Comparison of ENCODE assay signal across 2 cellular contexts in genomic region chr11:26228778-26229177, GRCh38.
TF ChIP-seq lines count a peak whose summit lies in the region.

No MANE protein-coding gene starts in this region.

TF ChIP-seq in GM23338, 12 proteins besides CTCF, POLR2A, EP300 and RAD21 (continued from another document):
- TF ChIP-seq ZNF462 (CRISPR knock-in tag; IDR thresholded peaks at IDR 0.05) = no peak

TF ChIP-seq in SK-N-SH treated with all-trans-retinoic acid at 6 μM for 48 hours, 23 proteins besides CTCF, POLR2A, EP300 and RAD21 (continued from another document):
- TF ChIP-seq TSHZ2 (CRISPR knock-in tag; IDR thresholded peaks at IDR 0.05) = no peak
- no peak for TF ChIP-seq ZNF70 (CRISPR knock-in tag; IDR thresholded peaks at IDR 0.05)
- no peak for TF ChIP-seq ZC3H10 (CRISPR knock-in tag; IDR thresholded peaks at IDR 0.05)
TF ChIP-seq in SK-N-SH treated with all-trans-retinoic acid at 6 μM for 48 hours: peak in this region for 0.
